ENCODE assay signal across 10 cellular contexts in genomic region chr10:77887631-77888355, GRCh38. TPM values are rescaled to one million over a fixed set of nuclear protein-coding genes. Genes with fewer than 3 reads are reported as not detected.
DNase-seq lines count a peak whose midpoint lies in the region; ATAC-seq and TF ChIP-seq lines count a peak whose summit lies in the region.
"Had no signal": no experiment of that assay in that cellular context is flagged by ENCODE, and none has a peak within 500 bp of the region (broad histone marks: within the 10 kb centered on the region; RNA-seq: fewer than 3 reads in every experiment).

No MANE protein-coding gene starts in this region.

- H3K4me1 Mint-ChIP-seq in GM23338, result peaks cover 84% of the 10 kb centered on the region
- peaks cover 4 to 7% of the 10 kb centered on the region in 2 donors for H3K4me1 Mint-ChIP-seq in effector memory CD8-positive, alpha-beta T cell (ENCODE audit: low read depth in 2 of 2)

- H3K27ac ChIP-seq in GM23338 (ENCODE audit: low read depth) (peak overlapping the region; percentile 89), ascending aorta (peak overlapping the region; percentile 73 to 78), hepatocyte (peak overlapping the region; percentile 89), sigmoid colon (peak overlapping the region; percentile 73 to 81 (median 78))
- H3K27ac ChIP-seq: neutrophil had no signal

- H3K27ac Mint-ChIP-seq in GM23338, result peak overlapping the region; percentile 94
- no peak overlapping the region for H3K27ac Mint-ChIP-seq in effector memory CD8-positive, alpha-beta T cell

- H3K4me3 Mint-ChIP-seq in GM23338, result peak overlapping the region; percentile 53
- H3K4me3 Mint-ChIP-seq in effector memory CD8-positive, alpha-beta T cell, result no peak overlapping the region

- intact Hi-C loops in ascending aorta (cut with DNase I), result no loop called here
- intact Hi-C loops in sigmoid colon (cut with DNase I), result no loop called here

- H3K4me3 ChIP-seq in GM23338, result peak overlapping the region; percentile 34; the same call in 1 of the 2 replicates
- peak overlapping the region; percentile 37 to 41 for H3K4me3 ChIP-seq in ascending aorta
- no peak overlapping the region for H3K4me3 ChIP-seq in hepatocyte
- peak overlapping the region in 2 of 4 donors; percentile 3 to 23 for H3K4me3 ChIP-seq in sigmoid colon

- 0 out of 2 replicates have a peak, but pooled peaks cover 9% of the 10 kb centered on the region for H3F3A ChIP-seq in GM23338 (replicated peaks; ENCODE audit: low read depth)

- H3K9me3 ChIP-seq in ascending aorta, result no peaks in the 10 kb centered on the region
- no peaks in the 10 kb centered on the region for H3K9me3 ChIP-seq in hepatocyte (ENCODE audit: low read depth)
- no peaks in the 10 kb centered on the region for H3K9me3 ChIP-seq in sigmoid colon
- H3K9me3 ChIP-seq: neutrophil had no signal

- H3K9me2 ChIP-seq in GM23338 (ENCODE audit: insufficient read depth) (no peaks in the 10 kb centered on the region), hepatocyte (replicated peaks; ENCODE audit: insufficient read depth) (no peaks in the 10 kb centered on the region)

- H3K36me3 ChIP-seq in GM23338 (ENCODE audit: insufficient read depth) (no peaks in the 10 kb centered on the region), ascending aorta (no peaks in the 10 kb centered on the region), hepatocyte (replicated peaks; ENCODE audit: insufficient read depth, low read depth) (no peaks in the 10 kb centered on the region), sigmoid colon (no peaks in the 10 kb centered on the region)
- H3K36me3 ChIP-seq: neutrophil had no signal

- H4K20me1 ChIP-seq in GM23338 (replicated peaks; ENCODE audit: insufficient read depth) (no peaks in the 10 kb centered on the region; the same call in 1 of the 2 replicates), hepatocyte (ENCODE audit: insufficient read depth, poor library complexity, severe bottlenecking) (peaks cover 75% of the 10 kb centered on the region)

- H3K27me3 Mint-ChIP-seq in GM23338 (ENCODE audit: insufficient read depth, low read depth, poor library complexity), result peaks cover 19% of the 10 kb centered on the region
- no peaks in the 10 kb centered on the region for H3K27me3 Mint-ChIP-seq in effector memory CD8-positive, alpha-beta T cell

- no peaks in the 10 kb centered on the region; the same call in 2 of the 3 replicates for H3K36me3 Mint-ChIP-seq in GM23338 (ENCODE audit: low read depth)
- peaks cover 5% of the 10 kb centered on the region for H3K36me3 Mint-ChIP-seq in effector memory CD8-positive, alpha-beta T cell (ENCODE audit: insufficient read depth)

- no peak for DNase-seq in GM23338 (ENCODE audit: low spot score)
- DNase-seq in ascending aorta (ENCODE audit: low spot score in 2 of 2), result no peak
- DNase-seq in hepatocyte (ENCODE audit: low spot score), result peak; percentile 41
- no peak for DNase-seq in sigmoid colon
- DNase-seq in GM20000 (ENCODE audit: low spot score), result no peak
- no peak for DNase-seq in effector memory CD8-positive, alpha-beta T cell
- no peak for DNase-seq in activated CD4-positive, alpha-beta T cell treated with anti-CD3 and anti-CD28 coated beads, Interleukin-2, amount 50 U/mL, for 4 hours
- DNase-seq: stimulated activated naive CD4-positive, alpha-beta T cell had no signal

- H3K4me2 ChIP-seq in GM23338, result peak overlapping the region; percentile 72
- H3K4me2 ChIP-seq in hepatocyte, result peak overlapping the region; percentile 64

- no peak for TF ChIP-seq EP300 in sigmoid colon (IDR thresholded peaks at IDR 0.05)

- no peak for TF ChIP-seq POLR2A in sigmoid colon (IDR thresholded peaks at IDR 0.05)

- no peak; the same call in 2 of the 3 replicates for ATAC-seq in GM23338
- ATAC-seq in effector memory CD8-positive, alpha-beta T cell (replicated peaks), result no peak
- ATAC-seq in HG03280 (IDR thresholded peaks at IDR 0.05; ENCODE audit: unreplicated experiment), result no peak

- TF ChIP-seq CTCF in GM23338 (conservative IDR thresholded peaks at IDR 0.05; ENCODE audit: low read depth in 2 of 2) (no peak), ascending aorta (IDR thresholded peaks at IDR 0.05) (no peak), hepatocyte (IDR thresholded peaks at IDR 0.05; ENCODE audit: poor library complexity) (no peak), sigmoid colon (IDR thresholded peaks at IDR 0.05) (no peak), GM20000 (IDR thresholded peaks at IDR 0.05; ENCODE audit: extremely low read depth, missing control alignments) (no peak)

- no peaks in the 10 kb centered on the region for H3K9me3 Mint-ChIP-seq in GM23338
- no peaks in the 10 kb centered on the region for H3K9me3 Mint-ChIP-seq in effector memory CD8-positive, alpha-beta T cell

- H3K4me1 ChIP-seq in GM23338 (ENCODE audit: insufficient read depth) (peaks cover 48% of the 10 kb centered on the region), ascending aorta (peaks cover 6 to 40% of the 10 kb centered on the region in 2 donors), hepatocyte (ENCODE audit: insufficient read depth) (peaks cover 43% of the 10 kb centered on the region), sigmoid colon (peaks cover 0 to 71% (median 64%) of the 10 kb centered on the region in 4 donors)

- H3K27me3 ChIP-seq in GM23338 (ENCODE audit: insufficient read depth) (no peaks in the 10 kb centered on the region), ascending aorta (no peaks in the 10 kb centered on the region), hepatocyte (no peaks in the 10 kb centered on the region), sigmoid colon (no peaks in the 10 kb centered on the region)
- H3K27me3 ChIP-seq: neutrophil had no signal

- 18% methylated on average over 11 of the region's 11 CpGs for WGBS in hepatocyte (ENCODE audit: low lambda C conversion rate, missing lambda C conversion rate)
- 27 to 52% methylated on average over 11 of the region's 11 CpGs for WGBS in sigmoid colon, 2 donors

- H3K79me2 ChIP-seq in GM23338 (replicated peaks; ENCODE audit: insufficient read depth) (peaks cover 85% of the 10 kb centered on the region), hepatocyte (peaks cover 86% of the 10 kb centered on the region)

- H2AFZ ChIP-seq in GM23338, result no peak overlapping the region
- no peak overlapping the region for H2AFZ ChIP-seq in hepatocyte

TF ChIP-seq in GM23338, 12 proteins besides CTCF, POLR2A, EP300 and RAD21 (continues in another document):
- TF ChIP-seq CREB1 (CRISPR knock-in tag; IDR thresholded peaks at IDR 0.05; ENCODE audit: low read depth) (no peak), EZH2 (IDR thresholded peaks at IDR 0.05; ENCODE audit: low read depth, unreplicated experiment) (no peak), POLR2AphosphoS5 (IDR thresholded peaks at IDR 0.05; ENCODE audit: low read depth) (no peak)

RNA-seq across cellular contexts. Expression of gene DLG5, which starts 38.8 kb away (rescaled TPM):
- 50.8 and 66.6 TPM in 2 replicates for total RNA-seq in GM23338 (2014; rRNA removed; shearing (Covaris generic))
- 6.0 and 7.4 TPM in 2 replicates for polyA plus RNA-seq in GM23338 (2016; fragmentation: Nextera tagmentation; extraction: Ambion mirVana)
- total RNA-seq in ascending aorta, result 32.9 TPM
- 23.6 and 29.3 TPM in 2 replicates for total RNA-seq in hepatocyte
- polyA plus RNA-seq in hepatocyte, result 14.7 and 15.5 TPM in 2 replicates
- total RNA-seq in sigmoid colon, result 10 to 100 TPM; 41.0 to 78.1 (median 49.4) TPM
- 10 to 100 TPM in 1 of 3 donors, 1 to 10 TPM in 2; 6.0 to 20.3 (median 7.2) TPM for polyA plus RNA-seq in sigmoid colon
